1 cellular context compared by ENCODE assay signal in genomic region chr6:30544666-30545272, GRCh38.
TF ChIP-seq lines count a peak whose summit lies in the region.

No MANE protein-coding gene starts in this region.

TF ChIP-seq in H1, 55 proteins besides CTCF, POLR2A, EP300 and RAD21:
- TF ChIP-seq ATF2 (IDR thresholded peaks at IDR 0.05; ENCODE audit: low read length) (no peak), CHD2 (IDR thresholded peaks at IDR 0.05; ENCODE audit: low read length) (no peak), RFX5 (IDR thresholded peaks at IDR 0.05; ENCODE audit: borderline replicate concordance, low read depth, low read length) (no peak)
TF ChIP-seq in H1: peak in this region for 0.
